27 cellular contexts compared by ENCODE assay signal in genomic region chr22:50715250-50715649, GRCh38. TPM values are rescaled to one million over a fixed set of nuclear protein-coding genes. Genes with fewer than 3 reads are reported as not detected.
"Had no signal": no experiment of that assay in that cellular context is flagged by ENCODE, and none has a peak within 500 bp of the region (broad histone marks: within the 10 kb centered on the region; RNA-seq: fewer than 3 reads in every experiment).

No MANE protein-coding gene starts in this region.

- H3K4me3 ChIP-seq: cardiac muscle cell, K562, Peyer's patch, SK-N-MC had no signal

- H3K4me1 ChIP-seq: Peyer's patch had no signal

- ATAC-seq: activated T-helper 17 cell treated with anti-CD3 and anti-CD28 coated beads, Interleukin-2, amount 50 U/mL, for 72 hours; K562; T-cell had no signal

- H3K27ac ChIP-seq: brain microvascular endothelial cell, cardiac muscle cell, Peyer's patch, RWPE1, SK-N-MC had no signal

- H3K27ac Mint-ChIP-seq: activated B cell treated with CpG ODN at 0.5 μM for 24 hours; activated CD4-positive, alpha-beta memory T cell treated with anti-CD3 and anti-CD28 coated beads for 36 hours; activated CD4-positive, alpha-beta T cell treated with anti-CD3 and anti-CD28 coated beads, Interleukin-2, amount 10 ng/mL, durations not matched to agents 7 days and 5 days; activated naive CD4-positive, alpha-beta T cell treated with anti-CD3 and anti-CD28 coated beads, Interleukin-2, amount 10 ng/mL, durations not matched to agents 7 days and 5 days; activated naive CD8-positive, alpha-beta T cell treated with anti-CD3 and anti-CD28 coated beads for 36 hours; activated T-helper 17 cell treated with anti-CD3 and anti-CD28 coated beads, Interleukin-2, amount 50 U/mL, for 72 hours; T-cell had no signal

- H3K4me1 Mint-ChIP-seq: activated B cell treated with CpG ODN at 0.5 μM for 24 hours; activated CD4-positive, alpha-beta T cell treated with anti-CD3 and anti-CD28 coated beads, Interleukin-2, amount 10 ng/mL, durations not matched to agents 7 days and 5 days; activated naive CD4-positive, alpha-beta T cell treated with anti-CD3 and anti-CD28 coated beads, Interleukin-2, amount 10 ng/mL, durations not matched to agents 7 days and 5 days; activated naive CD8-positive, alpha-beta T cell treated with anti-CD3 and anti-CD28 coated beads for 36 hours had no signal

- DNase-seq: activated B cell treated with CpG ODN at 0.5 μM for 24 hours; activated CD4-positive, alpha-beta memory T cell treated with anti-CD3 and anti-CD28 coated beads for 36 hours; activated CD4-positive, alpha-beta T cell treated with anti-CD3 and anti-CD28 coated beads, Interleukin-2, amount 10 ng/mL, durations not matched to agents 7 days and 5 days; activated CD8-positive, alpha-beta memory T cell treated with anti-CD3 and anti-CD28 coated beads for 24 hours; activated gamma-delta T cell; activated naive CD4-positive, alpha-beta T cell treated with anti-CD3 and anti-CD28 coated beads, Interleukin-2, amount 10 ng/mL, durations not matched to agents 7 days and 5 days; activated naive CD8-positive, alpha-beta T cell treated with anti-CD3 and anti-CD28 coated beads for 36 hours; activated T-cell treated with anti-CD3 and anti-CD28 coated beads, Interleukin-2, amount 50 U/mL, for 48 hours; brain microvascular endothelial cell; Karpas-422; MM.1S; NCI-H1105; NCI-H1436; NCI-H1694 treated with DMSO at 0.1 percent for 48 hours; NCI-H2081; NCI-H446; NCI-H524; Peyer's patch; SIG-M5; T-cell; T-helper 2 cell; T1000 had no signal

- H3K36me3 Mint-ChIP-seq: activated CD4-positive, alpha-beta memory T cell treated with anti-CD3 and anti-CD28 coated beads for 36 hours; activated naive CD4-positive, alpha-beta T cell treated with anti-CD3 and anti-CD28 coated beads, Interleukin-2, amount 10 ng/mL, durations not matched to agents 7 days and 5 days; activated naive CD8-positive, alpha-beta T cell treated with anti-CD3 and anti-CD28 coated beads for 36 hours; T-cell had no signal

- H3K4me3 Mint-ChIP-seq: activated B cell treated with CpG ODN at 0.5 μM for 24 hours; activated CD4-positive, alpha-beta memory T cell treated with anti-CD3 and anti-CD28 coated beads for 36 hours; activated CD4-positive, alpha-beta T cell treated with anti-CD3 and anti-CD28 coated beads, Interleukin-2, amount 10 ng/mL, durations not matched to agents 7 days and 5 days; activated naive CD4-positive, alpha-beta T cell treated with anti-CD3 and anti-CD28 coated beads, Interleukin-2, amount 10 ng/mL, durations not matched to agents 7 days and 5 days; activated naive CD8-positive, alpha-beta T cell treated with anti-CD3 and anti-CD28 coated beads for 36 hours; activated T-helper 17 cell treated with anti-CD3 and anti-CD28 coated beads, Interleukin-2, amount 50 U/mL, for 72 hours; T-cell had no signal

- H3K9me3 ChIP-seq: Peyer's patch had no signal

- H3K9me3 Mint-ChIP-seq: activated B cell treated with CpG ODN at 0.5 μM for 24 hours; activated CD4-positive, alpha-beta memory T cell treated with anti-CD3 and anti-CD28 coated beads for 36 hours; activated CD4-positive, alpha-beta T cell treated with anti-CD3 and anti-CD28 coated beads, Interleukin-2, amount 10 ng/mL, durations not matched to agents 7 days and 5 days; activated naive CD8-positive, alpha-beta T cell treated with anti-CD3 and anti-CD28 coated beads for 36 hours; activated T-helper 17 cell treated with anti-CD3 and anti-CD28 coated beads, Interleukin-2, amount 50 U/mL, for 72 hours; T-cell had no signal

- H3K36me3 ChIP-seq: brain microvascular endothelial cell, cardiac muscle cell, Peyer's patch had no signal

RNA-seq across cellular contexts. Expression of gene ACR, which starts 22.8 kb away (rescaled TPM):
- total RNA-seq: activated B cell treated with CpG ODN at 0.5 μM for 24 hours; activated CD4-positive, alpha-beta memory T cell treated with anti-CD3 and anti-CD28 coated beads for 36 hours; activated CD4-positive, alpha-beta T cell treated with anti-CD3 and anti-CD28 coated beads, Interleukin-2, amount 10 ng/mL, durations not matched to agents 7 days and 5 days; activated naive CD8-positive, alpha-beta T cell treated with anti-CD3 and anti-CD28 coated beads for 36 hours; activated T-helper 17 cell treated with anti-CD3 and anti-CD28 coated beads, Interleukin-2, amount 50 U/mL, for 72 hours; K562; Peyer's patch; T-cell had no signal

RNA-seq across cellular contexts. Expression of gene SHANK3, which starts 42.6 kb away (rescaled TPM):
- total RNA-seq: activated B cell treated with CpG ODN at 0.5 μM for 24 hours had no signal
